25 cellular contexts compared by ENCODE assay signal in genomic region chrY:19405598-19405997, GRCh38.
A peak's percentile ranks its signal among the peaks of the same experiment; 100 is the strongest.
DNase-seq lines count a peak whose midpoint lies in the region; ATAC-seq, FAIRE-seq and TF ChIP-seq lines count a peak whose summit lies in the region.
"Had no signal": no experiment of that assay in that cellular context is flagged by ENCODE, and none has a peak within 500 bp of the region (broad histone marks: within the 10 kb centered on the region; RNA-seq: fewer than 3 reads in every experiment).

No MANE protein-coding gene starts in this region.

- H3K9ac ChIP-seq in DND-41 (ENCODE audit: low read depth, low read length): peak overlapping the region; percentile 39

- H2AFZ ChIP-seq in DND-41 (ENCODE audit: low read depth, low read length): peak overlapping the region; percentile 71

- H4K20me1 ChIP-seq in DND-41 (ENCODE audit: insufficient read depth, low read length): no peaks in the 10 kb centered on the region

- H3K4me1 ChIP-seq in DND-41 (ENCODE audit: insufficient read depth, low read length) (peaks cover 32% of the 10 kb centered on the region), foreskin keratinocyte (no peaks in the 10 kb centered on the region)
- H3K4me1 ChIP-seq: SJCRH30 had no signal

- no peak for DNase-seq in DND-41
- peak; percentile 0 for DNase-seq in M059J (ENCODE audit: low read depth)
- DNase-seq in foreskin keratinocyte: peak in 1 of 2 donors; percentile 7
- DNase-seq in superior temporal gyrus (ENCODE audit: extremely low spot score): peak; percentile 7
- DNase-seq in G401 (ENCODE audit: low spot score): no peak
- no peak for DNase-seq in RCC 7860 (ENCODE audit: low spot score)
- no peak for DNase-seq in GM03348 (ENCODE audit: low spot score)
- DNase-seq: AML-193; C1 segment of cervical spinal cord; CD8-positive, alpha-beta memory T cell; DMS 273 treated with DMSO at 0.1 percent for 48 hours; DMS79 treated with DMSO at 0.1 percent for 48 hours; GOT3; HCEC 1CT; NCI-H1092 treated with DMSO at 0.1 percent for 48 hours; NCI-H1436 treated with DMSO at 0.1 percent for 48 hours; NCI-H1930; NCI-H2107; NCI-H524 treated with DMSO at 0.1 percent for 48 hours; NCI-H774; SJCRH30 had no signal

- H3K9me3 ChIP-seq in DND-41 (ENCODE audit: insufficient read depth, low read length, severe bottlenecking): no peaks in the 10 kb centered on the region
- H3K9me3 ChIP-seq: A549, SJCRH30 had no signal

- TF ChIP-seq CTCF in DND-41 (IDR thresholded peaks at IDR 0.05; ENCODE audit: borderline replicate concordance, extremely low read depth, low read length, poor library complexity, severe bottlenecking) (no peak), foreskin keratinocyte (conservative IDR thresholded peaks at IDR 0.05) (no peak)

- H3K4me2 ChIP-seq in DND-41 (ENCODE audit: insufficient read depth, low read length): peak overlapping the region; percentile 62
- H3K4me2 ChIP-seq: A549 had no signal

- in situ Hi-C loops in G401 (cut with HindIII; ENCODE audit: low sequenced_read_pairs): no loop called here

- H3K27me3 ChIP-seq in DND-41 (ENCODE audit: insufficient read depth, low read length, poor library complexity): no peaks in the 10 kb centered on the region
- no peaks in the 10 kb centered on the region for H3K27me3 ChIP-seq in foreskin keratinocyte
- H3K27me3 ChIP-seq: SJCRH30 had no signal

- FAIRE-seq in RCC 7860 (lab: Jason Lieb, UNC): no peak
- FAIRE-seq: A549, GM18507 had no signal

- H3K27ac ChIP-seq in DND-41 (ENCODE audit: low read length) (peak overlapping the region; percentile 87), foreskin keratinocyte (no peak overlapping the region)
- H3K27ac ChIP-seq: A549, SJCRH30 had no signal

- no peaks in the 10 kb centered on the region for H3K79me2 ChIP-seq in DND-41 (ENCODE audit: insufficient read depth, low read length)

- ATAC-seq in DND-41 (ENCODE audit: insufficient read depth, low read depth) (no peak), foreskin keratinocyte (peak; percentile 71)
- ATAC-seq: Right ventricle myocardium inferior, SK-N-SH treated with all-trans-retinoic acid at 6 μM for 48 hours had no signal

- peak overlapping the region in 1 of 2 experiments; percentile 48; a peak in 2 of 4 replicates for H3K4me3 ChIP-seq in DND-41 (ENCODE audit: low read depth in 1 of 2, low read length in 2 of 2)
- H3K4me3 ChIP-seq: A549, SJCRH30 had no signal

- H3K36me3 ChIP-seq in DND-41 (ENCODE audit: insufficient read depth, low read length): no peaks in the 10 kb centered on the region
- H3K36me3 ChIP-seq: SJCRH30 had no signal

Comparison
In these comparisons a context has a peak if more than half of its experiments do, and no peak if none do; other contexts are left out.
1. DNase-seq: peak in M059J (single experiment) and superior temporal gyrus (single experiment); none in DND-41 (single experiment), G401 (single experiment), RCC 7860 (single experiment) and GM03348 (single experiment).